33 cellular contexts compared by ENCODE assay signal in genomic region chrX:21912220-21912619, GRCh38.
"Had no signal": no experiment of that assay in that cellular context is flagged by ENCODE, and none has a peak within 500 bp of the region (broad histone marks: within the 10 kb centered on the region; RNA-seq: fewer than 3 reads in every experiment).

No MANE protein-coding gene starts in this region.

- H3K4me3 ChIP-seq: adrenal gland, breast epithelium, cardiac muscle cell, colonic mucosa, gastrocnemius medialis, heart left ventricle had no signal

- H3K9me3 Mint-ChIP-seq: activated B cell treated with CpG ODN at 0.5 μM for 24 hours; activated CD4-positive, alpha-beta memory T cell treated with anti-CD3 and anti-CD28 coated beads for 36 hours; activated naive CD4-positive, alpha-beta T cell treated with anti-CD3 and anti-CD28 coated beads for 36 hours; activated naive CD4-positive, alpha-beta T cell treated with anti-CD3 and anti-CD28 coated beads, Interleukin-2, amount 50 U/mL, for 24 hours; activated naive CD8-positive, alpha-beta T cell treated with anti-CD3 and anti-CD28 coated beads for 36 hours; activated naive CD8-positive, alpha-beta T cell treated with anti-CD3 and anti-CD28 coated beads, Interleukin-2, amount 50 U/mL, for 24 hours; activated T-helper 2 cell treated with anti-CD3 and anti-CD28 coated beads, Interferon-gamma antibody, Interleukin-2, Interleukin-4, amounts not matched to agents 10 μg/mL and 5 μg/mL and 100 μg/mL, durations not matched to agents 14 hours and 24 hours and 36 hours; T-cell; T-helper 1 cell treated with Interleukin-12 subunit alpha and Interleukin-12 subunit beta and Interleukin-4 antibody, amounts not matched to agents 30 μg/mL and 1 μg/mL, for 36 hours; T-helper 2 cell treated with Interferon-gamma antibody and Interleukin-4, amounts not matched to agents 5 μg/mL and 100 μg/mL, for 36 hours had no signal

- H3K36me3 Mint-ChIP-seq: activated CD4-positive, alpha-beta memory T cell treated with anti-CD3 and anti-CD28 coated beads for 36 hours; activated CD8-positive, alpha-beta memory T cell treated with anti-CD3 and anti-CD28 coated beads, Interleukin-2, amount 10 ng/mL, durations not matched to agents 7 days and 5 days; activated naive CD8-positive, alpha-beta T cell treated with anti-CD3 and anti-CD28 coated beads for 36 hours; brain had no signal

- DNase-seq: activated B cell treated with CpG ODN at 0.5 μM for 24 hours; activated CD4-positive, alpha-beta memory T cell treated with anti-CD3 and anti-CD28 coated beads for 36 hours; activated CD8-positive, alpha-beta memory T cell treated with anti-CD3 and anti-CD28 coated beads, Interleukin-2, amount 10 ng/mL, durations not matched to agents 7 days and 5 days; activated CD8-positive, alpha-beta memory T cell treated with anti-CD3 and anti-CD28 coated beads, Interleukin-2, amount 50 U/mL, for 4 hours; activated CD8-positive, alpha-beta T cell treated with anti-CD3 and anti-CD28 coated beads, Interleukin-2, amount 10 ng/mL, durations not matched to agents 7 days and 5 days; activated effector memory CD4-positive, alpha-beta T cell treated with anti-CD3 and anti-CD28 coated beads, Interleukin-2, amount 50 U/mL, for 16 hours; activated naive CD4-positive, alpha-beta T cell treated with anti-CD3 and anti-CD28 coated beads for 36 hours; activated naive CD8-positive, alpha-beta T cell treated with anti-CD3 and anti-CD28 coated beads for 36 hours; activated naive CD8-positive, alpha-beta T cell treated with anti-CD3 and anti-CD28 coated beads, Interleukin-2, amount 50 U/mL, for 24 hours; activated T-cell treated with anti-CD3 and anti-CD28 coated beads, Interleukin-2, amount 50 U/mL, for 1 hour; adrenal gland; amygdala; aorta; central memory CD4-positive, alpha-beta T cell; cerebellar nuclear complex; colonic mucosa; effector CD8-positive, alpha-beta T cell; foreskin keratinocyte; gastrocnemius medialis; glutamatergic neuron; heart left ventricle; SW 1271; T-cell; T1000; WERI-Rb-1 had no signal

- H3K27ac Mint-ChIP-seq: activated B cell treated with CpG ODN at 0.5 μM for 24 hours; activated CD4-positive, alpha-beta memory T cell treated with anti-CD3 and anti-CD28 coated beads for 36 hours; activated CD8-positive, alpha-beta memory T cell treated with anti-CD3 and anti-CD28 coated beads, Interleukin-2, amount 10 ng/mL, durations not matched to agents 7 days and 5 days; activated CD8-positive, alpha-beta T cell treated with anti-CD3 and anti-CD28 coated beads, Interleukin-2, amount 10 ng/mL, durations not matched to agents 7 days and 5 days; activated naive CD4-positive, alpha-beta T cell treated with anti-CD3 and anti-CD28 coated beads for 36 hours; activated naive CD4-positive, alpha-beta T cell treated with anti-CD3 and anti-CD28 coated beads, Interleukin-2, amount 50 U/mL, for 24 hours; activated naive CD8-positive, alpha-beta T cell treated with anti-CD3 and anti-CD28 coated beads for 36 hours; activated naive CD8-positive, alpha-beta T cell treated with anti-CD3 and anti-CD28 coated beads, Interleukin-2, amount 50 U/mL, for 24 hours; activated T-helper 2 cell treated with anti-CD3 and anti-CD28 coated beads, Interferon-gamma antibody, Interleukin-2, Interleukin-4, amounts not matched to agents 10 μg/mL and 5 μg/mL and 100 μg/mL, durations not matched to agents 14 hours and 24 hours and 36 hours; brain; T-cell; T-helper 1 cell treated with Interleukin-12 subunit alpha and Interleukin-12 subunit beta and Interleukin-4 antibody, amounts not matched to agents 30 μg/mL and 1 μg/mL, for 36 hours; T-helper 2 cell treated with Interferon-gamma antibody and Interleukin-4, amounts not matched to agents 5 μg/mL and 100 μg/mL, for 36 hours had no signal

- H3K9me3 ChIP-seq: adrenal gland, breast epithelium, colonic mucosa, gastrocnemius medialis, heart left ventricle had no signal

- H3K4me3 Mint-ChIP-seq: activated B cell treated with CpG ODN at 0.5 μM for 24 hours; activated CD4-positive, alpha-beta memory T cell treated with anti-CD3 and anti-CD28 coated beads for 36 hours; activated CD8-positive, alpha-beta memory T cell treated with anti-CD3 and anti-CD28 coated beads, Interleukin-2, amount 10 ng/mL, durations not matched to agents 7 days and 5 days; activated CD8-positive, alpha-beta T cell treated with anti-CD3 and anti-CD28 coated beads, Interleukin-2, amount 10 ng/mL, durations not matched to agents 7 days and 5 days; activated naive CD4-positive, alpha-beta T cell treated with anti-CD3 and anti-CD28 coated beads for 36 hours; activated naive CD4-positive, alpha-beta T cell treated with anti-CD3 and anti-CD28 coated beads, Interleukin-2, amount 50 U/mL, for 24 hours; activated naive CD8-positive, alpha-beta T cell treated with anti-CD3 and anti-CD28 coated beads for 36 hours; activated naive CD8-positive, alpha-beta T cell treated with anti-CD3 and anti-CD28 coated beads, Interleukin-2, amount 50 U/mL, for 24 hours; brain; T-cell; T-helper 1 cell treated with Interleukin-12 subunit alpha and Interleukin-12 subunit beta and Interleukin-4 antibody, amounts not matched to agents 30 μg/mL and 1 μg/mL, for 36 hours; T-helper 2 cell treated with Interferon-gamma antibody and Interleukin-4, amounts not matched to agents 5 μg/mL and 100 μg/mL, for 36 hours had no signal

- H3K4me1 Mint-ChIP-seq: activated B cell treated with CpG ODN at 0.5 μM for 24 hours; activated CD8-positive, alpha-beta memory T cell treated with anti-CD3 and anti-CD28 coated beads, Interleukin-2, amount 10 ng/mL, durations not matched to agents 7 days and 5 days; activated naive CD4-positive, alpha-beta T cell treated with anti-CD3 and anti-CD28 coated beads, Interleukin-2, amount 50 U/mL, for 24 hours; activated naive CD8-positive, alpha-beta T cell treated with anti-CD3 and anti-CD28 coated beads for 36 hours; activated naive CD8-positive, alpha-beta T cell treated with anti-CD3 and anti-CD28 coated beads, Interleukin-2, amount 50 U/mL, for 24 hours; T-cell had no signal

- H3K27me3 Mint-ChIP-seq: activated B cell treated with CpG ODN at 0.5 μM for 24 hours; activated CD4-positive, alpha-beta memory T cell treated with anti-CD3 and anti-CD28 coated beads for 36 hours; activated CD8-positive, alpha-beta memory T cell treated with anti-CD3 and anti-CD28 coated beads, Interleukin-2, amount 10 ng/mL, durations not matched to agents 7 days and 5 days; activated naive CD4-positive, alpha-beta T cell treated with anti-CD3 and anti-CD28 coated beads, Interleukin-2, amount 50 U/mL, for 24 hours; activated naive CD8-positive, alpha-beta T cell treated with anti-CD3 and anti-CD28 coated beads for 36 hours; activated naive CD8-positive, alpha-beta T cell treated with anti-CD3 and anti-CD28 coated beads, Interleukin-2, amount 50 U/mL, for 24 hours; T-cell had no signal

- ATAC-seq: activated CD4-positive, CD25-positive, alpha-beta regulatory T cell treated with anti-CD3 and anti-CD28 coated beads, Interleukin-2, amount 50 U/mL, for 24 hours; activated CD8-positive, alpha-beta memory T cell treated with anti-CD3 and anti-CD28 coated beads, Interleukin-2, amount 10 ng/mL, durations not matched to agents 7 days and 5 days; activated CD8-positive, alpha-beta T cell treated with anti-CD3 and anti-CD28 coated beads, Interleukin-2, amount 10 ng/mL, durations not matched to agents 7 days and 5 days; activated naive CD8-positive, alpha-beta T cell treated with anti-CD3 and anti-CD28 coated beads, Interleukin-2, amount 50 U/mL, for 24 hours; foreskin keratinocyte; gastrocnemius medialis; heart left ventricle; T-cell had no signal
